ENCODE assay signal across 8 cellular contexts in genomic region chr7:139341058-139341775, GRCh38. TPM values are rescaled to one million over a fixed set of nuclear protein-coding genes. Genes with fewer than 3 reads are reported as not detected.
DNase-seq lines count a peak whose midpoint lies in the region; ATAC-seq and TF ChIP-seq lines count a peak whose summit lies in the region.

A gene with protein sequence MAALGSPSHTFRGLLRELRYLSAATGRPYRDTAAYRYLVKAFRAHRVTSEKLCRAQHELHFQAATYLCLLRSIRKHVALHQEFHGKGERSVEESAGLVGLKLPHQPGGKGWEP (plus strand): TSS chr7:139341337. CDS start chr7:139341385, 48 bp downstream.

- peaks cover 3% of the 10 kb centered on the region for H3K4me1 ChIP-seq in parathyroid adenoma
- H3K4me1 ChIP-seq in tibial artery: peaks cover 0 to 13% (median 12%) of the 10 kb centered on the region in 4 donors

- intact Hi-C loops in Right ventricle myocardium superior (cut with DNase I) (loop anchor here (1.0 kb wide), 1 partner anchor 18 kb away; the partner anchor contains the start of gene LUC7L2), tibial artery (cut with DNase I; ENCODE audit: low total_unique reads) (loop anchor here (2.0 kb wide), 1 partner anchor 18 kb away; the partner anchor contains the start of gene LUC7L2)

- peaks cover 2% of the 10 kb centered on the region for H3K27me3 Mint-ChIP-seq in activated naive CD8-positive, alpha-beta T cell treated with anti-CD3 and anti-CD28 coated beads, Interleukin-2, amount 10 ng/mL, durations not matched to agents 7 days and 5 days

- H3K36me3 ChIP-seq in parathyroid adenoma (ENCODE audit: control insufficient read depth, insufficient read depth, low read length): no peaks in the 10 kb centered on the region
- peaks cover 2 to 8% (median 5%) of the 10 kb centered on the region in 3 donors for H3K36me3 ChIP-seq in tibial artery

- TF ChIP-seq CTCF in GM12865 (IDR thresholded peaks at IDR 0.05; ENCODE audit: insufficient read depth, low read depth, low read length, missing control alignments) (peak; percentile 9), parathyroid adenoma (IDR thresholded peaks at IDR 0.05) (peak; percentile 69), tibial artery (IDR thresholded peaks at IDR 0.05) (peak; percentile 38 to 52)

- H3K9ac ChIP-seq in parathyroid adenoma: peak within 1 kb of the TSS; percentile 99

- H3K4me3 Mint-ChIP-seq in activated naive CD8-positive, alpha-beta T cell treated with anti-CD3 and anti-CD28 coated beads, Interleukin-2, amount 10 ng/mL, durations not matched to agents 7 days and 5 days: peak within 1 kb of the TSS; percentile 90

- H3K36me3 Mint-ChIP-seq in activated naive CD8-positive, alpha-beta T cell treated with anti-CD3 and anti-CD28 coated beads, Interleukin-2, amount 10 ng/mL, durations not matched to agents 7 days and 5 days: peaks cover 9% of the 10 kb centered on the region

- peaks cover 21% of the 10 kb centered on the region for H3K4me1 Mint-ChIP-seq in activated naive CD8-positive, alpha-beta T cell treated with anti-CD3 and anti-CD28 coated beads, Interleukin-2, amount 10 ng/mL, durations not matched to agents 7 days and 5 days

- POLR2A ChIA-PET in activated naive CD8-positive, alpha-beta T cell treated with anti-CD3 and anti-CD28 coated beads, Interleukin-2, amount 10 ng/mL, durations not matched to agents 7 days and 5 days (lab: Charles Lee): interaction anchor here (1.0 to 3.1 kb wide), 3 partner anchors 18 to 237 kb away, joined by 5 to 33 read pairs (median 9); partner anchors contain the start of gene LUC7L2

- H3K9me3 ChIP-seq in parathyroid adenoma (ENCODE audit: control insufficient read depth, low read length): no peaks in the 10 kb centered on the region
- H3K9me3 ChIP-seq in tibial artery: peaks cover 0 to 4% (median 0%) of the 10 kb centered on the region in 3 donors

- H3K27me3 ChIP-seq in parathyroid adenoma (ENCODE audit: control insufficient read depth, insufficient read depth, low read length): no peaks in the 10 kb centered on the region
- no peaks in the 10 kb centered on the region for H3K27me3 ChIP-seq in tibial artery

- peak within 1 kb of the TSS; percentile 99 for H3K27ac Mint-ChIP-seq in activated naive CD8-positive, alpha-beta T cell treated with anti-CD3 and anti-CD28 coated beads, Interleukin-2, amount 10 ng/mL, durations not matched to agents 7 days and 5 days

- ATAC-seq in HG02610 (IDR thresholded peaks at IDR 0.05; ENCODE audit: unreplicated experiment) (peak; percentile 48), Right ventricle myocardium superior (ENCODE audit: poor library complexity) (peak; percentile 87)
- ATAC-seq in activated naive CD8-positive, alpha-beta T cell treated with anti-CD3 and anti-CD28 coated beads, Interleukin-2, amount 10 ng/mL, durations not matched to agents 7 days and 5 days (ENCODE audit: low read depth): peak; percentile 66

- peaks cover 7% of the 10 kb centered on the region for H3K79me2 ChIP-seq in parathyroid adenoma

- peaks cover 7% of the 10 kb centered on the region for H3K9me3 Mint-ChIP-seq in activated naive CD8-positive, alpha-beta T cell treated with anti-CD3 and anti-CD28 coated beads, Interleukin-2, amount 10 ng/mL, durations not matched to agents 7 days and 5 days

- H2AFZ ChIP-seq in parathyroid adenoma: peak within 1 kb of the TSS; percentile 100

- H3K4me2 ChIP-seq in parathyroid adenoma (ENCODE audit: low read length): peak within 1 kb of the TSS; percentile 97

- peak; percentile 97 for DNase-seq in GM12865 (ENCODE audit: low read depth)
- DNase-seq in NCI-H1092 (lab: John Stamatoyannopoulos, UW): peak; percentile 94
- DNase-seq in SKM-1 (lab: John Stamatoyannopoulos, UW; ENCODE audit: unreplicated experiment): peak; percentile 85
- DNase-seq in activated naive CD8-positive, alpha-beta T cell treated with anti-CD3 and anti-CD28 coated beads, Interleukin-2, amount 10 ng/mL, durations not matched to agents 7 days and 5 days: peak; percentile 83
- peak; percentile 94 for DNase-seq in Right ventricle myocardium superior
- peak; percentile 95 to 97 for DNase-seq in tibial artery

- H3K4me3 ChIP-seq in GM12865 (ENCODE audit: low read depth, low read length) (peak within 1 kb of the TSS; percentile 90), parathyroid adenoma (ENCODE audit: low read depth, low read length) (peak within 1 kb of the TSS; percentile 98), tibial artery (peak within 1 kb of the TSS; percentile 72 to 88)

- H3K27ac ChIP-seq in parathyroid adenoma: peak within 1 kb of the TSS; percentile 100
- peak within 1 kb of the TSS; percentile 99 to 100 for H3K27ac ChIP-seq in tibial artery

RNA-seq across cellular contexts. Expression of the gene that starts here (rescaled TPM):
- total RNA-seq in activated naive CD8-positive, alpha-beta T cell treated with anti-CD3 and anti-CD28 coated beads, Interleukin-2, amount 10 ng/mL, durations not matched to agents 7 days and 5 days: 1 to 10 TPM; 7.5 to 8.0 TPM
- 55.3 TPM for total RNA-seq in Right ventricle myocardium superior

Comparison
In these comparisons a context has a peak if more than half of its experiments do, and no peak if none do; other contexts are left out.
1. Peak in every context shown above with its lines: DNase-seq, ATAC-seq, H3K4me3 ChIP-seq and H3K27ac ChIP-seq.
2. CTCF ChIP-seq: peak in every context shown above with its lines; median percentile 69 in parathyroid adenoma; 45 in tibial artery; 9 in GM12865.